In the genomic region with DNA sequence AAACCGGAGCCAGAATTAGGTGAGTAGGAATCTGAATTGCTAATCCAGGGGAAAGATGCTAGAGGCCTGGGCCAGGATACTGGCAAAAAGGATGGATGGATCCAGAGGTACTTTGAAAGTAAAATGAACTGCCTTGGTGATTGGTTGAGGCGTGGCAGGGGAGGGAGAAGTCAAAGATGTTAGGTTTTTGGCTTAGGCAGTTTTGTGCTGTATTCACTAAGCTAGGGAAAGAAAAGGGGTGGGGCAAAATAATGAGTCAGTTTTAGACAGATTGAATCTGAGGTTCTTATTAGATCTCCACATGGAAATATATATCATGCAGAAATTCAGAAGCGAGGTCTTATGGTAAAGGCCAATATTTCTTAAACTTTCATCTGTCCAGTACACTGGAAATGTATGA, we compare ENCODE assay signal across 32 cellular contexts. TPM values are rescaled to one million over a fixed set of nuclear protein-coding genes. Genes with fewer than 3 reads are reported as not detected.
DNase-seq lines count a peak whose midpoint lies in the region; ATAC-seq, FAIRE-seq and TF ChIP-seq lines count a peak whose summit lies in the region.
"Had no signal": no experiment of that assay in that cellular context is flagged by ENCODE, and none has a peak within 500 bp of the region (broad histone marks: within the 10 kb centered on the region; RNA-seq: fewer than 3 reads in every experiment).

No MANE protein-coding gene starts in this region.

- H3K9me2 ChIP-seq in GM23248 (ENCODE audit: insufficient read depth): no peaks in the 10 kb centered on the region

- in situ Hi-C loops in GM23248 (cut with MboI): no loop called here

- H3K36me3 ChIP-seq in GM23248 (ENCODE audit: low read depth): no peaks in the 10 kb centered on the region
- no peaks in the 10 kb centered on the region for H3K36me3 ChIP-seq in bronchial epithelial cell (ENCODE audit: control insufficient read depth, insufficient read depth, low read length)
- H3K36me3 ChIP-seq: MG63, vagina had no signal

- ATAC-seq in GM21576 (IDR thresholded peaks at IDR 0.05; ENCODE audit: unreplicated experiment) (no peak), HG02678 (IDR thresholded peaks at IDR 0.05; ENCODE audit: unreplicated experiment) (no peak)
- ATAC-seq: K562, left lobe of liver, sciatic nerve had no signal

- no peaks in the 10 kb centered on the region for H3K79me2 ChIP-seq in GM23248 (ENCODE audit: insufficient read depth)

- TF ChIP-seq CTCF in bronchial epithelial cell (IDR thresholded peaks at IDR 0.05; ENCODE audit: insufficient read depth, low read length, severe bottlenecking): no peak

- H3K27ac ChIP-seq in GM23248: no peak overlapping the region
- H3K27ac ChIP-seq: epithelial cell of prostate, stomach, tibial artery, vagina, VCaP had no signal

- no peak for FAIRE-seq in bronchial epithelial cell (lab: Jason Lieb, UNC)
- FAIRE-seq: H1, HTR-8/SVneo, islet of Langerhans, K562 had no signal

- no peak overlapping the region for H3K4me2 ChIP-seq in GM23248 (ENCODE audit: unreplicated experiment)

- H2AFZ ChIP-seq in GM23248: no peak overlapping the region

- H3K4me1 ChIP-seq in GM23248 (ENCODE audit: insufficient read depth): 0 out of 2 replicates have a peak, but pooled peaks cover 4% of the 10 kb centered on the region
- H3K4me1 ChIP-seq: tibial artery, vagina had no signal

- H3K9me3 ChIP-seq in GM23248 (ENCODE audit: low read depth): no peaks in the 10 kb centered on the region
- H3K9me3 ChIP-seq: MG63, stomach, tibial artery, vagina had no signal

- DNase-seq in A172 (ENCODE audit: low spot score): peak; percentile 10
- DNase-seq in GM23248: peak; percentile 19
- peak; percentile 23 for DNase-seq in bronchial epithelial cell (ENCODE audit: low read depth)
- peak; percentile 46 to 61 for DNase-seq in lung microvascular endothelial cell (ENCODE audit: low read depth in 2 of 2)
- no peak for DNase-seq in NCI-H1048 (lab: John Stamatoyannopoulos, UW)
- no peak for DNase-seq in NCI-H82 treated with DMSO at 0.1 percent for 48 hours (lab: John Stamatoyannopoulos, UW; ENCODE audit: unreplicated experiment)
- DNase-seq: activated CD4-positive, alpha-beta T cell treated with anti-CD3 and anti-CD28 coated beads for 4 hours; amygdala; COR-L47; glutamatergic neuron; MG63; NCI-H1417 treated with DMSO at 0.1 percent for 48 hours; NCI-H2029 treated with DMSO at 0.1 percent for 48 hours; NCI-H2227 treated with DMSO at 0.1 percent for 48 hours; NCI-H526; SHP77; stimulated activated CD4-positive, alpha-beta T cell treated with anti-CD3 and anti-CD28 coated beads, Interleukin-12 subunit alpha, Interleukin-12 subunit beta, amount 100 ng/mL, for 4 hours; stimulated activated CD4-positive, alpha-beta T cell treated with anti-CD3 and anti-CD28 coated beads, Interleukin-2, amount 100 ng/mL, for 48 hours; stomach; T-helper 9 cell; tibial artery had no signal

- H3K27me3 ChIP-seq in GM23248 (replicated peaks; ENCODE audit: insufficient read depth) (no peaks in the 10 kb centered on the region), bronchial epithelial cell (ENCODE audit: control insufficient read depth, insufficient read depth, low read length) (no peaks in the 10 kb centered on the region)
- H3K27me3 ChIP-seq: MG63, stomach, tibial artery, vagina had no signal

- 59 to 67% methylated on average over 3 of the region's 3 CpGs for WGBS in GM23248 (ENCODE audit: low coverage in 1 of 2, low lambda C conversion rate in 2 of 2, missing lambda C conversion rate in 2 of 2), 2 experiments

- H3K4me3 ChIP-seq in GM23248: no peak overlapping the region
- no peak overlapping the region for H3K4me3 ChIP-seq in bronchial epithelial cell (ENCODE audit: low read depth, low read length)
- H3K4me3 ChIP-seq: K562, MG63, stomach, tibial artery, vagina had no signal

- H4K20me1 ChIP-seq in GM23248 (ENCODE audit: insufficient read depth): no peaks in the 10 kb centered on the region

- H3K9ac ChIP-seq in GM23248: no peak overlapping the region

- no peaks in the 10 kb centered on the region for H3F3A ChIP-seq in GM23248 (ENCODE audit: insufficient read depth)

RNA-seq across cellular contexts. Expression of a gene that starts 3.6 kb away (rescaled TPM):
- total RNA-seq in A172 (2014; rRNA removed; shearing (Covaris generic)): 0.36 and 1.4 TPM in 2 replicates
- 0.51 and 1.1 TPM in 2 replicates for total RNA-seq in GM23248 (2014; rRNA removed; shearing (Covaris generic))
- polyA plus RNA-seq in GM23248 (2016; fragmentation: Nextera tagmentation; extraction: Ambion mirVana): 0.10 and 0.26 TPM in 2 replicates
- total RNA-seq in bronchial epithelial cell: 1.0 and 1.6 TPM in 2 replicates
- total RNA-seq in lung microvascular endothelial cell: 38.6 and 81.5 TPM in 2 replicates

Comparison
In these comparisons a context has a peak if more than half of its experiments do, and no peak if none do; other contexts are left out.
1. DNase-seq: peak in A172 (single experiment), GM23248 (single experiment), bronchial epithelial cell (single experiment) and lung microvascular endothelial cell (2 of 2); none in NCI-H1048 (single experiment) and NCI-H82 treated with DMSO at 0.1 percent for 48 hours (single experiment).
2. RNA of a gene that starts 3.6 kb away (total RNA-seq): 38.6 to 81.5 TPM in lung microvascular endothelial cell; 1.0 to 1.6 TPM in bronchial epithelial cell, 0.36 to 1.4 TPM in A172 and 0.51 to 1.1 TPM in GM23248; every median in the first group is over 10 times any median in the second.